25 cellular contexts compared by ENCODE assay signal in genomic region chr9:37969558-37970300, GRCh38.
DNase-seq lines count a peak whose midpoint lies in the region; ATAC-seq, FAIRE-seq and TF ChIP-seq lines count a peak whose summit lies in the region.
"Had no signal": no experiment of that assay in that cellular context is flagged by ENCODE, and none has a peak within 500 bp of the region (broad histone marks: within the 10 kb centered on the region; RNA-seq: fewer than 3 reads in every experiment).

No MANE protein-coding gene starts in this region.

- intact Hi-C loops in Caco-2 (cut with micrococcal nuclease; ENCODE audit: unreplicated experiment) (loop anchor here (1.0 to 2.0 kb wide), 3 partner anchors 55 to 77 kb away; no protein-coding TSS in a partner anchor), K562 (cut with micrococcal nuclease) (loop anchor here (2.0 to 5.0 kb wide), 2 partner anchors 97 to 118 kb away; no protein-coding TSS in a partner anchor), right lobe of liver (cut with DNase I) (no loop called here), posterior vena cava (cut with DNase I) (loop anchor here in 1 of 2 donors (10.0 kb wide), 1 partner anchor 95 kb away; the partner anchor contains the start of gene SHB)

- peaks cover 18% of the 10 kb centered on the region for H4K20me1 ChIP-seq in K562 (replicated peaks; ENCODE audit: control insufficient read depth, insufficient read depth, low read length)

- DNase-seq in Caco-2 (no peak), K562 (ENCODE audit: extremely low read depth in 1 of 4, low spot score in 3 of 4) (no peak), right lobe of liver (peak in 2 of 3 donors; percentile 18 to 33), posterior vena cava (ENCODE audit: low spot score) (peak; percentile 62), NCI-H2171 treated with DMSO at 0.1 percent for 48 hours (lab: John Stamatoyannopoulos, UW) (no peak), T-helper 17 cell (no peak), SK-N-DZ (ENCODE audit: low spot score) (no peak)
- DNase-seq in activated CD4-positive, CD25-positive, alpha-beta regulatory T cell treated with anti-CD3 and anti-CD28 coated beads, Interleukin-2, amount 50 U/mL, for 72 hours, result no peak
- DNase-seq: activated CD4-positive, alpha-beta T cell treated with anti-CD3 and anti-CD28 coated beads for 36 hours; activated CD8-positive, alpha-beta memory T cell treated with anti-CD3 and anti-CD28 coated beads for 24 hours; activated naive CD4-positive, alpha-beta T cell treated with anti-CD3 and anti-CD28 coated beads for 36 hours; dorsolateral prefrontal cortex; HCEC 1CT; KG1; lower lobe of right lung; NCI-H524 treated with DMSO at 0.1 percent for 48 hours; NK-92 treated with Interleukin-12 subunit alpha and Interleukin-12 subunit beta, amount 100 ng/mL, for 24 hours; retina; stimulated activated CD4-positive, alpha-beta T cell treated with anti-CD3 and anti-CD28 coated beads, Interleukin-2, amount 100 ng/mL, for 48 hours had no signal

- H3K27me3 Mint-ChIP-seq in Caco-2 (ENCODE audit: insufficient read depth, unreplicated experiment), result no peaks in the 10 kb centered on the region
- peaks cover 5% of the 10 kb centered on the region for H3K27me3 Mint-ChIP-seq in T-helper 17 cell
- H3K27me3 Mint-ChIP-seq: activated CD4-positive, alpha-beta T cell treated with anti-CD3 and anti-CD28 coated beads for 36 hours had no signal

- H2AFZ ChIP-seq in K562 (ENCODE audit: low read depth, low read length), result no peak overlapping the region

- H3K9me1 ChIP-seq in K562 (ENCODE audit: control insufficient read depth, insufficient read depth, low read length), result peaks cover 16% of the 10 kb centered on the region

- no peaks in the 10 kb centered on the region for H3K27me3 ChIP-seq in Caco-2 (replicated peaks; ENCODE audit: control insufficient read depth, insufficient read depth, low read length)
- H3K27me3 ChIP-seq in K562 (ENCODE audit: control insufficient read depth in 2 of 2, insufficient read depth in 2 of 2, low read length in 2 of 2), result no peaks in the 10 kb centered on the region
- H3K27me3 ChIP-seq in right lobe of liver, result no peaks in the 10 kb centered on the region
- H3K27me3 ChIP-seq: dorsolateral prefrontal cortex, suprapubic skin, vagina had no signal

- H3K36me3 Mint-ChIP-seq in Caco-2 (ENCODE audit: insufficient read depth, unreplicated experiment), result peaks cover 48% of the 10 kb centered on the region
- H3K36me3 Mint-ChIP-seq in T-helper 17 cell (ENCODE audit: low read depth), result no peaks in the 10 kb centered on the region

- ATAC-seq in K562, result no peak; the same call in 2 of the 3 replicates
- peak in 1 of 4 donors; percentile 4 for ATAC-seq in right lobe of liver
- no peak for ATAC-seq in T-helper 17 cell
- ATAC-seq: activated CD4-positive, alpha-beta T cell treated with anti-CD3 and anti-CD28 coated beads for 36 hours; lower lobe of right lung; stimulated activated effector memory CD8-positive, alpha-beta T cell treated with anti-CD3 and anti-CD28 coated beads, Interleukin-12 subunit alpha, Interleukin-12 subunit beta, amount 100 ng/mL, for 72 hours had no signal

- no peak overlapping the region for H3K4me3 ChIP-seq in Caco-2 (ENCODE audit: low read depth, low read length)
- no peak overlapping the region for H3K4me3 ChIP-seq in K562
- no peak overlapping the region for H3K4me3 ChIP-seq in right lobe of liver
- H3K4me3 ChIP-seq: dorsolateral prefrontal cortex, lower lobe of right lung, suprapubic skin, vagina had no signal

- TF ChIP-seq POLR2A in K562 (conservative IDR thresholded peaks at IDR 0.05) (no peak), right lobe of liver (IDR thresholded peaks at IDR 0.05) (no peak)

- H3K4me2 ChIP-seq in K562 (ENCODE audit: insufficient read depth, low read length), result no peak overlapping the region

- CTCF ChIA-PET in Caco-2 (lab: Charles Lee) (interaction anchor here (0.6 to 1.7 kb wide), 6 partner anchors 19 to 423 kb away, joined by 4 to 16 read pairs (median 5); no protein-coding TSS in a partner anchor), K562 (lab: Yijun Ruan, JAX; ENCODE audit: low intra/inter-chr PET ratio) (no interaction called here)

- H3K27ac Mint-ChIP-seq in Caco-2 (ENCODE audit: unreplicated experiment), result peak overlapping the region; percentile 90
- no peak overlapping the region for H3K27ac Mint-ChIP-seq in T-helper 17 cell
- H3K27ac Mint-ChIP-seq: activated CD4-positive, alpha-beta T cell treated with anti-CD3 and anti-CD28 coated beads for 36 hours; activated naive CD4-positive, alpha-beta T cell treated with anti-CD3 and anti-CD28 coated beads for 36 hours; stimulated activated effector memory CD8-positive, alpha-beta T cell treated with anti-CD3 and anti-CD28 coated beads, Interleukin-12 subunit alpha, Interleukin-12 subunit beta, amount 100 ng/mL, for 72 hours had no signal

- TF ChIP-seq RAD21 in K562 (CRISPR knock-in tag; conservative IDR thresholded peaks at IDR 0.05 in 1 of 2, IDR thresholded peaks at IDR 0.05 in 1 of 2), result no peak

- in situ Hi-C loops in K562 (cut with MboI), result no loop called here

- no peak overlapping the region for H3K4me3 Mint-ChIP-seq in Caco-2 (ENCODE audit: unreplicated experiment)
- H3K4me3 Mint-ChIP-seq in T-helper 17 cell, result no peak overlapping the region
- H3K4me3 Mint-ChIP-seq: activated CD4-positive, alpha-beta T cell treated with anti-CD3 and anti-CD28 coated beads for 36 hours; activated naive CD4-positive, alpha-beta T cell treated with anti-CD3 and anti-CD28 coated beads for 36 hours; stimulated activated effector memory CD8-positive, alpha-beta T cell treated with anti-CD3 and anti-CD28 coated beads, Interleukin-12 subunit alpha, Interleukin-12 subunit beta, amount 100 ng/mL, for 72 hours had no signal

- H3K9ac ChIP-seq in K562 (ENCODE audit: insufficient read depth in 1 of 2, low read depth in 2 of 2, low read length in 2 of 2), result peak overlapping the region in 1 of 2 experiments; percentile 53; a peak in 2 of 4 replicates

- H3K36me3 ChIP-seq in Caco-2 (ENCODE audit: control insufficient read depth, insufficient read depth, low read length) (no peaks in the 10 kb centered on the region; the same call in 1 of the 2 replicates), K562 (ENCODE audit: control insufficient read depth, insufficient read depth, low read length) (peaks cover 4% of the 10 kb centered on the region; the same call in 2 of the 3 replicates), right lobe of liver (peaks cover 0 to 22% (median 7%) of the 10 kb centered on the region in 4 donors)
- H3K36me3 ChIP-seq: vagina had no signal

- H3K4me1 ChIP-seq in Caco-2 (peaks cover 83% of the 10 kb centered on the region), K562 (replicated peaks in 1 of 2; ENCODE audit: control insufficient read depth in 2 of 2, insufficient read depth in 2 of 2, low read length in 2 of 2) (peaks cover 14 to 15% of the 10 kb centered on the region in 2 experiments), right lobe of liver (peaks cover 0 to 29% (median 7%) of the 10 kb centered on the region in 4 donors)

- POLR2A ChIA-PET in Caco-2 (lab: Charles Lee), result no interaction called here
- POLR2A ChIA-PET in K562 (lab: Yijun Ruan, JAX), result interaction anchor here (0.6 to 1.5 kb wide), 6 partner anchors 8 to 154 kb away, joined by 3 to 5 read pairs (median 3); no protein-coding TSS in a partner anchor

- no peaks in the 10 kb centered on the region for H3K79me2 ChIP-seq in K562 (ENCODE audit: control insufficient read depth, insufficient read depth, low read length)

- no peaks in the 10 kb centered on the region for H3K9me3 ChIP-seq in Caco-2
- H3K9me3 ChIP-seq in K562 (replicated peaks; ENCODE audit: control insufficient read depth, insufficient read depth, low read depth, low read length), result no peaks in the 10 kb centered on the region
- no peaks in the 10 kb centered on the region for H3K9me3 ChIP-seq in right lobe of liver
- no peaks in the 10 kb centered on the region for H3K9me3 ChIP-seq in T-helper 17 cell (ENCODE audit: control insufficient read depth, low read length, poor library complexity, severe bottlenecking)
- H3K9me3 ChIP-seq: lower lobe of right lung, suprapubic skin, vagina had no signal

- H3K4me1 Mint-ChIP-seq in Caco-2 (ENCODE audit: low read depth, unreplicated experiment) (peaks cover 40% of the 10 kb centered on the region), T-helper 17 cell (no peaks in the 10 kb centered on the region)

- TF ChIP-seq EP300 in K562 (IDR thresholded peaks at IDR 0.05; ENCODE audit: low read length), result no peak

- TF ChIP-seq CTCF in Caco-2 (IDR thresholded peaks at IDR 0.05; ENCODE audit: insufficient read depth in 1 of 2, low read depth in 1 of 2, low read length in 1 of 2, severe bottlenecking in 1 of 2, unreplicated experiment in 1 of 2) (no peak), K562 (IDR thresholded peaks at IDR 0.05 in 2 of 3, conservative IDR thresholded peaks at IDR 0.05 in 1 of 3; ENCODE audit: insufficient read depth in 2 of 3, low read depth in 1 of 3, low read length in 3 of 3) (no peak), right lobe of liver (IDR thresholded peaks at IDR 0.05) (no peak)

- FAIRE-seq in K562 (lab: Jason Lieb, UNC), result no peak
- FAIRE-seq: D721Med, GM12892, keratinocyte had no signal

- no peak overlapping the region for H3K27ac ChIP-seq in K562 (ENCODE audit: extremely low read depth, low read depth, low read length)
- no peak overlapping the region for H3K27ac ChIP-seq in right lobe of liver
- H3K27ac ChIP-seq: lower lobe of right lung, suprapubic skin, vagina had no signal

- BruUV-seq in Caco-2 (replicated peaks; lab: Mats Ljungman, UMichigan), result no TSS peak
- BruUV-seq in K562 (replicated peaks; lab: Mats Ljungman, UMichigan), result no TSS peak

- WGBS in K562 (ENCODE audit: insufficient coverage, low coverage, missing lambda C conversion rate), result 64% methylated on average over 11 of the region's 11 CpGs
- 81% methylated on average over 4 of the region's 11 CpGs for WGBS in right lobe of liver (ENCODE audit: insufficient coverage, low coverage, low lambda C conversion rate, missing lambda C conversion rate)

- no peaks in the 10 kb centered on the region for H3K9me3 Mint-ChIP-seq in Caco-2 (ENCODE audit: unreplicated experiment)
- H3K9me3 Mint-ChIP-seq: activated naive CD4-positive, alpha-beta T cell treated with anti-CD3 and anti-CD28 coated beads for 36 hours; stimulated activated effector memory CD8-positive, alpha-beta T cell treated with anti-CD3 and anti-CD28 coated beads, Interleukin-12 subunit alpha, Interleukin-12 subunit beta, amount 100 ng/mL, for 72 hours had no signal

TF ChIP-seq in K562, 482 proteins besides CTCF, POLR2A, EP300 and RAD21 (continues in another document):
- TF ChIP-seq KDM2B (CRISPR knock-in tag; IDR thresholded peaks at IDR 0.05) (0 out of 2 replicates have a peak, but pooled peaks have one; percentile 4), HNRNPUL1 (IDR thresholded peaks at IDR 0.05; ENCODE audit: low read length) (no peak), E2F6 (IDR thresholded peaks at IDR 0.05; ENCODE audit: borderline replicate concordance in 1 of 2, extremely low read depth in 1 of 2, insufficient read depth in 1 of 2, insufficient read length in 1 of 2, low read depth in 1 of 2, low read length in 1 of 2, poor library complexity in 1 of 2, severe bottlenecking in 1 of 2) (peak in 1 of 2 experiments; percentile 1)

Comparison
In these comparisons a context has a peak if more than half of its experiments do, and no peak if none do; other contexts are left out.
1. DNase-seq: peak in right lobe of liver (2 of 3) and posterior vena cava (single experiment); none in Caco-2 (0 of 2), K562 (0 of 4), NCI-H2171 treated with DMSO at 0.1 percent for 48 hours (single experiment), activated CD4-positive, CD25-positive, alpha-beta regulatory T cell treated with anti-CD3 and anti-CD28 coated beads, Interleukin-2, amount 50 U/mL, for 72 hours (single experiment), T-helper 17 cell (0 of 3) and SK-N-DZ (single experiment).
2. intact Hi-C loops: an anchor here in Caco-2 (1.0 to 2.0 kb wide) and K562 (2.0 to 5.0 kb wide); none called in right lobe of liver.